1 cellular context compared by ENCODE assay signal in the genomic region with DNA sequence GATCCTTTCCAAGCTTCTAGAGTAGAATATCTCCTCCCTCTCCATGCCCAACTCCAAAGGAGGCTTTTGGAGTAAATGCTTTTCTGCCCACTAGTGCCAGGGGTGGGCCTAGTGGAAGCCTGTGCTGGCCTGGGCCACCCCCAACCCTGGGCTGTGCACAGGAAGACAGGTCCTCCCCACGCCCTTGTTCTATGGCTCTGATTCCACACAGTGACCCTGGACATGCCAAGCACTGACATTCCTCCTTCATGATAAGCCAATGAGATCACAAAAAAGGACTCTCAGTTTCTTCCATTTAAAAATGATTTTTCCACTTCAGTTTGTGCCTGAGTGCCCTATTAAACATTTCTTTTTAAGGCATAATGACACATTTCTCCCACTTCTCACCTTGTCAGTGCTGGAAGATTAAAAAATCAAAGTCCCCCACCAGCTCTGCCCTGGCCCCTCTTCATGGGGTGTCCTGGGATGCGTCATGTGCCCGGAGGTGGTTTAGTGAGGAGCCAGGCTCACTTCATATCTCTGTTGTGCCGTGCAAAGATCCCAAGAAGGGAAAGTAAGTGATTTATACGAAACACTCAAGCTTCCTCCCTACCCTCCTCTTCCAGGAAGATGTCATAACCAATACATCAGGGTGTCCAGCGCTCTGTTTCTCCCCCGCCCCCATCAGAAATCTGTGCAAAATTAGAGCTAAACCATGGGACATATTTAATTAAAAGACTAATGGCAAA.
TF ChIP-seq lines count a peak whose summit lies in the region.

No MANE protein-coding gene starts in this region.

TF ChIP-seq in IMR-90, 13 proteins besides CTCF, POLR2A, EP300 and RAD21 (continued from another document):
- TF ChIP-seq FOS (IDR thresholded peaks at IDR 0.05; ENCODE audit: low read depth, low read length), result no peak
- TF ChIP-seq MAZ (IDR thresholded peaks at IDR 0.05; ENCODE audit: borderline replicate concordance, low read depth, low read length), result no peak
- no peak for TF ChIP-seq NFE2L2 (IDR thresholded peaks at IDR 0.05; ENCODE audit: low read depth, low read length)
- no peak for TF ChIP-seq CEBPB (IDR thresholded peaks at IDR 0.05; ENCODE audit: low read depth, low read length)
- TF ChIP-seq MAFK (IDR thresholded peaks at IDR 0.05; ENCODE audit: low read depth, low read length), result no peak
- TF ChIP-seq, protein P1, sequence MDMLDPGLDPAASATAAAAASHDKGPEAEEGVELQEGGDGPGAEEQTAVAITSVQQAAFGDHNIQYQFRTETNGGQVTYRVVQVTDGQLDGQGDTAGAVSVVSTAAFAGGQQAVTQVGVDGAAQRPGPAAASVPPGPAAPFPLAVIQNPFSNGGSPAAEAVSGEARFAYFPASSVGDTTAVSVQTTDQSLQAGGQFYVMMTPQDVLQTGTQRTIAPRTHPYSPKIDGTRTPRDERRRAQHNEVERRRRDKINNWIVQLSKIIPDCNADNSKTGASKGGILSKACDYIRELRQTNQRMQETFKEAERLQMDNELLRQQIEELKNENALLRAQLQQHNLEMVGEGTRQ (IDR thresholded peaks at IDR 0.05; ENCODE audit: low read depth, low read length), result no peak
- TF ChIP-seq RFX5 (IDR thresholded peaks at IDR 0.05; ENCODE audit: low read depth, low read length), result no peak
- TF ChIP-seq, protein P2, sequence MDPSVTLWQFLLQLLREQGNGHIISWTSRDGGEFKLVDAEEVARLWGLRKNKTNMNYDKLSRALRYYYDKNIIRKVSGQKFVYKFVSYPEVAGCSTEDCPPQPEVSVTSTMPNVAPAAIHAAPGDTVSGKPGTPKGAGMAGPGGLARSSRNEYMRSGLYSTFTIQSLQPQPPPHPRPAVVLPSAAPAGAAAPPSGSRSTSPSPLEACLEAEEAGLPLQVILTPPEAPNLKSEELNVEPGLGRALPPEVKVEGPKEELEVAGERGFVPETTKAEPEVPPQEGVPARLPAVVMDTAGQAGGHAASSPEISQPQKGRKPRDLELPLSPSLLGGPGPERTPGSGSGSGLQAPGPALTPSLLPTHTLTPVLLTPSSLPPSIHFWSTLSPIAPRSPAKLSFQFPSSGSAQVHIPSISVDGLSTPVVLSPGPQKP (IDR thresholded peaks at IDR 0.05; ENCODE audit: borderline replicate concordance, low read depth, low read length), result no peak
- TF ChIP-seq BHLHE40 (IDR thresholded peaks at IDR 0.05; ENCODE audit: low read depth, low read length), result no peak
- no peak for TF ChIP-seq MXI1 (IDR thresholded peaks at IDR 0.05; ENCODE audit: borderline replicate concordance, low read depth, low read length)
